ENCODE assay signal across 1 cellular context in the genomic region with DNA sequence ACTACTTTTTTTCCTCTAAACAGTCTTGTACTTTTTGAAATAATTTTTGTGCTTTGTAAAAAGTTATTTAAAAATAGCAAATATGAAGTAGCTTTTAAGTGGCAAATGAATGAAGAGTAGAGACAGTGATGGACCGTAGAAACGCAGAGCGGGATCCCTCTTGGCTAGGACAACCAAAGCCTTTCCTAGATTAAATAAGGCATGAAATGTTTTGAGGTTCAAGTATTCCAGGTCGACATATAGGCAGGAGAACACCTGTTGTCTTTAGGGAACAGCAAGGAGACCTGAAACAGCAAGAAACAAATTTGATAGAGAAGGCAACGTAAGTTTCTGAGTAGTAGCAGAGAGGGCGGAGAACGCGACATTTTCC.
TF ChIP-seq lines count a peak whose summit lies in the region.

No MANE protein-coding gene starts in this region.

TF ChIP-seq in HCT116, 20 proteins besides CTCF, POLR2A, EP300 and RAD21 (continued from another document):
- no peak for TF ChIP-seq CBX3 (IDR thresholded peaks at IDR 0.05; ENCODE audit: low read depth)
- TF ChIP-seq, protein P1, sequence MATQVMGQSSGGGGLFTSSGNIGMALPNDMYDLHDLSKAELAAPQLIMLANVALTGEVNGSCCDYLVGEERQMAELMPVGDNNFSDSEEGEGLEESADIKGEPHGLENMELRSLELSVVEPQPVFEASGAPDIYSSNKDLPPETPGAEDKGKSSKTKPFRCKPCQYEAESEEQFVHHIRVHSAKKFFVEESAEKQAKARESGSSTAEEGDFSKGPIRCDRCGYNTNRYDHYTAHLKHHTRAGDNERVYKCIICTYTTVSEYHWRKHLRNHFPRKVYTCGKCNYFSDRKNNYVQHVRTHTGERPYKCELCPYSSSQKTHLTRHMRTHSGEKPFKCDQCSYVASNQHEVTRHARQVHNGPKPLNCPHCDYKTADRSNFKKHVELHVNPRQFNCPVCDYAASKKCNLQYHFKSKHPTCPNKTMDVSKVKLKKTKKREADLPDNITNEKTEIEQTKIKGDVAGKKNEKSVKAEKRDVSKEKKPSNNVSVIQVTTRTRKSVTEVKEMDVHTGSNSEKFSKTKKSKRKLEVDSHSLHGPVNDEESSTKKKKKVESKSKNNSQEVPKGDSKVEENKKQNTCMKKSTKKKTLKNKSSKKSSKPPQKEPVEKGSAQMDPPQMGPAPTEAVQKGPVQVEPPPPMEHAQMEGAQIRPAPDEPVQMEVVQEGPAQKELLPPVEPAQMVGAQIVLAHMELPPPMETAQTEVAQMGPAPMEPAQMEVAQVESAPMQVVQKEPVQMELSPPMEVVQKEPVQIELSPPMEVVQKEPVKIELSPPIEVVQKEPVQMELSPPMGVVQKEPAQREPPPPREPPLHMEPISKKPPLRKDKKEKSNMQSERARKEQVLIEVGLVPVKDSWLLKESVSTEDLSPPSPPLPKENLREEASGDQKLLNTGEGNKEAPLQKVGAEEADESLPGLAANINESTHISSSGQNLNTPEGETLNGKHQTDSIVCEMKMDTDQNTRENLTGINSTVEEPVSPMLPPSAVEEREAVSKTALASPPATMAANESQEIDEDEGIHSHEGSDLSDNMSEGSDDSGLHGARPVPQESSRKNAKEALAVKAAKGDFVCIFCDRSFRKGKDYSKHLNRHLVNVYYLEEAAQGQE (IDR thresholded peaks at IDR 0.05; ENCODE audit: low read depth), result no peak
- no peak for TF ChIP-seq ZFX (IDR thresholded peaks at IDR 0.05)
- TF ChIP-seq ELF1 (IDR thresholded peaks at IDR 0.05; ENCODE audit: borderline replicate concordance, low read depth), result no peak
- TF ChIP-seq EGR1 (IDR thresholded peaks at IDR 0.05; ENCODE audit: low read depth), result no peak
- TF ChIP-seq, protein P2, sequence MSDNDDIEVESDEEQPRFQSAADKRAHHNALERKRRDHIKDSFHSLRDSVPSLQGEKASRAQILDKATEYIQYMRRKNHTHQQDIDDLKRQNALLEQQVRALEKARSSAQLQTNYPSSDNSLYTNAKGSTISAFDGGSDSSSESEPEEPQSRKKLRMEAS (IDR thresholded peaks at IDR 0.05), result no peak
- no peak for TF ChIP-seq SIN3A (IDR thresholded peaks at IDR 0.05; ENCODE audit: low read depth)
- no peak for TF ChIP-seq CEBPB (IDR thresholded peaks at IDR 0.05; ENCODE audit: low read depth)
- TF ChIP-seq TCF7L2 (IDR thresholded peaks at IDR 0.05; ENCODE audit: borderline replicate concordance, extremely low read depth, insufficient read depth, insufficient read length), result no peak
